14 cellular contexts compared by ENCODE assay signal in genomic region chr3:39907981-39908380, GRCh38.
DNase-seq lines count a peak whose midpoint lies in the region; ATAC-seq and TF ChIP-seq lines count a peak whose summit lies in the region.
"Had no signal": no experiment of that assay in that cellular context is flagged by ENCODE, and none has a peak within 500 bp of the region (broad histone marks: within the 10 kb centered on the region; RNA-seq: fewer than 3 reads in every experiment).

No MANE protein-coding gene starts in this region.

- H3K36me3 ChIP-seq in BE2C = no peaks in the 10 kb centered on the region
- H3K36me3 ChIP-seq in colonic mucosa = no peaks in the 10 kb centered on the region
- H3K36me3 ChIP-seq in left lung = no peaks in the 10 kb centered on the region

- intact Hi-C loops in colonic mucosa (cut with DNase I) (no loop called here), left lung (cut with DNase I) (no loop called here)

- no peaks in the 10 kb centered on the region for H3K27me3 ChIP-seq in BE2C
- no peaks in the 10 kb centered on the region for H3K27me3 ChIP-seq in colonic mucosa
- H3K27me3 ChIP-seq in left lung = no peaks in the 10 kb centered on the region

- peak; percentile 56 for ATAC-seq in left lung
- ATAC-seq in HG02678 (IDR thresholded peaks at IDR 0.05; ENCODE audit: unreplicated experiment) = no peak
- no peak for ATAC-seq in GM21723 (IDR thresholded peaks at IDR 0.05; ENCODE audit: unreplicated experiment)
- no peak for ATAC-seq in GM18498 (IDR thresholded peaks at IDR 0.05; ENCODE audit: unreplicated experiment)
- ATAC-seq: activated CD4-positive, CD25-positive, alpha-beta regulatory T cell treated with anti-CD3 and anti-CD28 coated beads, Interleukin-2, amount 50 U/mL, for 24 hours had no signal

- H3K4me3 ChIP-seq in BE2C (ENCODE audit: low read depth, low read length) (no peak overlapping the region), colonic mucosa (no peak overlapping the region), left lung (no peak overlapping the region)

- H3K9me3 ChIP-seq in BE2C (no peaks in the 10 kb centered on the region), colonic mucosa (no peaks in the 10 kb centered on the region), left lung (no peaks in the 10 kb centered on the region)

- H3K9ac ChIP-seq in colonic mucosa (ENCODE audit: low read depth in 2 of 2, low read length in 2 of 2) = no peak overlapping the region

- H3K4me1 ChIP-seq in BE2C (peaks cover 15% of the 10 kb centered on the region; the same call in 1 of the 2 replicates), colonic mucosa (peaks cover 8% of the 10 kb centered on the region), left lung (no peaks in the 10 kb centered on the region)

- DNase-seq in BE2C = peak; percentile 68
- peak; percentile 85 for DNase-seq in NCI-H1105 treated with DMSO at 0.1 percent for 48 hours (lab: John Stamatoyannopoulos, UW)
- peak; percentile 45 for DNase-seq in colonic mucosa
- DNase-seq in left lung = no peak
- DNase-seq in GM20000 (ENCODE audit: low spot score) = no peak
- DNase-seq: central memory CD4-positive, alpha-beta T cell; foreskin melanocyte; GF-D8; GOT3; NCI-H446 treated with DMSO at 0.1 percent for 48 hours had no signal

- no peak overlapping the region for H3K27ac ChIP-seq in colonic mucosa
- H3K27ac ChIP-seq in left lung = no peak overlapping the region

- TF ChIP-seq CTCF in BE2C (IDR thresholded peaks at IDR 0.05; ENCODE audit: low read depth, low read length) (no peak), colonic mucosa (IDR thresholded peaks at IDR 0.05) (no peak), left lung (IDR thresholded peaks at IDR 0.05) (no peak), GM20000 (IDR thresholded peaks at IDR 0.05; ENCODE audit: extremely low read depth, missing control alignments) (no peak)

Comparison
In these comparisons a context has a peak if more than half of its experiments do, and no peak if none do; other contexts are left out.
1. DNase-seq: peak in BE2C (single experiment), NCI-H1105 treated with DMSO at 0.1 percent for 48 hours (single experiment) and colonic mucosa (single experiment); none in left lung (0 of 2) and GM20000 (single experiment).